In genomic region chr19:9313756-9314155, GRCh38 we compare ENCODE assay signal across 3 cellular contexts.
"Had no signal": no experiment of that assay in that cellular context is flagged by ENCODE, and none has a peak within 500 bp of the region (broad histone marks: within the 10 kb centered on the region; RNA-seq: fewer than 3 reads in every experiment).

No MANE protein-coding gene starts in this region.

- DNase-seq: IMR-90 had no signal

- H3K4me3 ChIP-seq: K562 had no signal

- H3K27ac ChIP-seq: HL-60 had no signal
